In the genomic region with DNA sequence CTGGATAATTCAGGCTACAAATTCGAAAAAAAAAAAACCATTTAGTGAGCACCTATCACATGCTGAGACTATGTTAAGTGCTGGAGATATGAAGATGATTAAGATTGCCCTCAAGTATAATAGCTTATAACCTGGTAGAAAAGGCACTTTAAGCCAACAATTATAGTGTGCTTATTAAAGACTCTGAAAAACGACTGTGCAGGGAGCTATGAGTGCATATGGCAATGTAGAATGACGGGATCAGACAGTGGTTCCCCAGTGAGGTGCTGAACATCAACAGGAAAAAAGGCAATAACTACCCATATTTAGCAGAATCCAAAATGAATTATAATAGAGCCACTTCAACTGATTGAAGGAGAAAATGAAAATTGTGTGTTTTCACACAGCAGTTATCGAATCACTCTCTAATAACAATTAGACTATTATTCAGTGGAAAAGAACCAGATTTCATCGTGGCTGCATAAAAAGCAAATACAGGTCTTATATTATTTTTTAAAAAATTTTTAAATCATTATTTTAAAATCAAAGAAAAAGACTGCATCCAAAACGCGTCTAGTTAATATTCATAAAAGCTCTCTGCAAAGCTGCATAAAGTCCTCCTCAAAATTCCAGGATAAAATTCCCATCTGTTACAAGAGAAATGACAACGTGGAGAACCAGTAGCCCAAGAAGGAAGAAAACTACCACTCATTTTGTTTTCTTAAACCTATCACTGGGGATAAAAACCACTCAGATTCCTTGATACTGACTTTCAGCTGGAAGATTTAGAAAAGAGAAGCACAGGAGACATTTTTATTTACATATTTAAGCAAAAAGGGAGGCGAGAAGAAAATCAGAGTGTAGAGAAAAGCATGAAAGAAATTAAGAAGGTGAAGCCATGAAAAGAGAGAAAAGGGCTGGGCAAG, we compare ENCODE assay signal across 8 cellular contexts. TPM values are rescaled to one million over a fixed set of nuclear protein-coding genes. Genes with fewer than 3 reads are reported as not detected.
A peak's percentile ranks its signal among the peaks of the same experiment; 100 is the strongest.
DNase-seq lines count a peak whose midpoint lies in the region; ATAC-seq and TF ChIP-seq lines count a peak whose summit lies in the region.

No MANE protein-coding gene starts in this region.

- no peak for DNase-seq in activated CD4-positive, alpha-beta T cell treated with anti-CD3 and anti-CD28 coated beads, Interleukin-2, amount 10 ng/mL, durations not matched to agents 7 days and 5 days
- DNase-seq in activated CD4-positive, alpha-beta T cell treated with anti-CD3 and anti-CD28 coated beads for 48 hours: no peak
- DNase-seq in right cardiac atrium (no peak), spleen (no peak), nucleus accumbens (lab: John Stamatoyannopoulos, UW) (no peak)
- no peak for DNase-seq in activated effector memory CD4-positive, alpha-beta T cell treated with Interleukin-2 at 50 U/mL for 16 hours
- DNase-seq in activated CD4-positive, alpha-beta T cell treated with anti-CD3 and anti-CD28 coated beads, Interleukin-2, amount 50 U/mL, for 1 hour: no peak

- H3K36me3 Mint-ChIP-seq in activated CD4-positive, alpha-beta T cell treated with anti-CD3 and anti-CD28 coated beads, Interleukin-2, amount 10 ng/mL, durations not matched to agents 7 days and 5 days (ENCODE audit: low read depth): peaks cover 3% of the 10 kb centered on the region

- no peaks in the 10 kb centered on the region for H3K27me3 ChIP-seq in right cardiac atrium (ENCODE audit: control insufficient read depth, insufficient read depth)
- H3K27me3 ChIP-seq in spleen (replicated peaks in 1 of 7): no peaks in the 10 kb centered on the region

- no peak for TF ChIP-seq CTCF in VCaP (conservative IDR thresholded peaks at IDR 0.05)
- no peak for TF ChIP-seq CTCF in spleen (IDR thresholded peaks at IDR 0.05 in 8 of 11, conservative IDR thresholded peaks at IDR 0.05 in 3 of 11)

- peaks cover 8% of the 10 kb centered on the region for H3K27me3 Mint-ChIP-seq in activated CD4-positive, alpha-beta T cell treated with anti-CD3 and anti-CD28 coated beads, Interleukin-2, amount 10 ng/mL, durations not matched to agents 7 days and 5 days

- H3K4me1 Mint-ChIP-seq in activated CD4-positive, alpha-beta T cell treated with anti-CD3 and anti-CD28 coated beads, Interleukin-2, amount 10 ng/mL, durations not matched to agents 7 days and 5 days: peaks cover 27% of the 10 kb centered on the region

- H3K4me3 Mint-ChIP-seq in activated CD4-positive, alpha-beta T cell treated with anti-CD3 and anti-CD28 coated beads, Interleukin-2, amount 10 ng/mL, durations not matched to agents 7 days and 5 days: peak overlapping the region; percentile 88

- H3K27ac ChIP-seq in VCaP (peak overlapping the region; percentile 92), right cardiac atrium (ENCODE audit: low read length) (peak overlapping the region; percentile 99), spleen (peak overlapping the region; percentile 69 to 94 (median 91))

- POLR2A ChIA-PET in activated CD4-positive, alpha-beta T cell treated with anti-CD3 and anti-CD28 coated beads, Interleukin-2, amount 10 ng/mL, durations not matched to agents 7 days and 5 days (lab: Charles Lee): interaction anchor here (0.6 kb wide), 1 partner anchor 233 kb away, joined by 4 read pairs; no protein-coding TSS in a partner anchor

- no peak for ATAC-seq in right cardiac atrium

- no peaks in the 10 kb centered on the region for H3K9me3 ChIP-seq in right cardiac atrium (ENCODE audit: control insufficient read depth, low read length)
- no peaks in the 10 kb centered on the region for H3K9me3 ChIP-seq in spleen

- CTCF ChIA-PET in activated CD4-positive, alpha-beta T cell treated with anti-CD3 and anti-CD28 coated beads, Interleukin-2, amount 10 ng/mL, durations not matched to agents 7 days and 5 days (lab: Charles Lee): interaction anchor here (0.6 to 0.9 kb wide), 3 partner anchors 62 to 878 kb away, joined by 3 to 4 read pairs (median 3); no protein-coding TSS in a partner anchor

- 27% methylated on average over 9 of the region's 9 CpGs for WGBS in right cardiac atrium
- WGBS in spleen, 5 donors: 40 to 51% (median 44%) methylated on average over 9 of the region's 9 CpGs

- no peaks in the 10 kb centered on the region for H3K9me3 Mint-ChIP-seq in activated CD4-positive, alpha-beta T cell treated with anti-CD3 and anti-CD28 coated beads, Interleukin-2, amount 10 ng/mL, durations not matched to agents 7 days and 5 days

- H3K36me3 ChIP-seq in spleen: no peaks in the 10 kb centered on the region

- TF ChIP-seq POLR2A in spleen (IDR thresholded peaks at IDR 0.05): no peak

- peak overlapping the region; percentile 92 for H3K4me3 ChIP-seq in right cardiac atrium (ENCODE audit: low read length)
- peak overlapping the region; percentile 62 to 96 (median 77) for H3K4me3 ChIP-seq in spleen

- intact Hi-C loops in right cardiac atrium (cut with DNase I): no loop called here
- intact Hi-C loops in spleen (cut with DNase I; ENCODE audit: low total_unique reads): no loop called here

- H3K27ac Mint-ChIP-seq in activated CD4-positive, alpha-beta T cell treated with anti-CD3 and anti-CD28 coated beads, Interleukin-2, amount 10 ng/mL, durations not matched to agents 7 days and 5 days: peak overlapping the region; percentile 88

- H3K4me1 ChIP-seq in right cardiac atrium (ENCODE audit: control insufficient read depth, insufficient read depth, low read length) (peaks cover 3% of the 10 kb centered on the region), spleen (peaks cover 10 to 42% (median 34%) of the 10 kb centered on the region in 6 donors)

RNA-seq across cellular contexts. Expression of gene MTMR2, which starts 1.1 kb away (rescaled TPM):
- total RNA-seq in activated CD4-positive, alpha-beta T cell treated with anti-CD3 and anti-CD28 coated beads, Interleukin-2, amount 10 ng/mL, durations not matched to agents 7 days and 5 days: 10 to 100 TPM; 13.5 to 15.2 TPM
- 10 to 100 TPM; 16.0 to 23.6 (median 19.7) TPM for total RNA-seq in right cardiac atrium
- 7.8 TPM for polyA plus RNA-seq in right cardiac atrium
- 10 to 100 TPM; 19.7 to 32.7 (median 23.7) TPM for total RNA-seq in spleen
- polyA plus RNA-seq in spleen: 1 to 10 TPM; 5.7 to 9.5 (median 7.6) TPM
